9 cellular contexts compared by ENCODE assay signal in genomic region chr5:69416180-69416579, GRCh38. TPM values are rescaled to one million over a fixed set of nuclear protein-coding genes. Genes with fewer than 3 reads are reported as not detected.
DNase-seq lines count a peak whose midpoint lies in the region; ATAC-seq, FAIRE-seq and TF ChIP-seq lines count a peak whose summit lies in the region.
"Had no signal": no experiment of that assay in that cellular context is flagged by ENCODE, and none has a peak within 500 bp of the region (broad histone marks: within the 10 kb centered on the region; RNA-seq: fewer than 3 reads in every experiment).

No MANE protein-coding gene starts in this region.

- intact Hi-C loops in colonic mucosa (cut with DNase I) = loop anchor here (10.0 kb wide), 1 partner anchor 79 kb away; the partner anchor contains the start of gene OCLN
- intact Hi-C loops in pancreas (cut with DNase I) = loop anchor here in 1 of 3 donors (5.0 kb wide), 1 partner anchor 36 kb away; no protein-coding TSS in a partner anchor

- 18 to 21% methylated on average over 6 of the region's 6 CpGs for WGBS in pancreas, 2 donors

- TF ChIP-seq CTCF in colonic mucosa (IDR thresholded peaks at IDR 0.05) = no peak
- TF ChIP-seq CTCF in pancreas (IDR thresholded peaks at IDR 0.05) = no peak

- peak overlapping the region in 1 of 2 donors; percentile 93 for H3K9ac ChIP-seq in colonic mucosa (ENCODE audit: low read depth in 2 of 2, low read length in 2 of 2)

- peak in 2 of 4 donors; percentile 15 to 22 for ATAC-seq in pancreas
- ATAC-seq: activated CD4-positive, CD25-positive, alpha-beta regulatory T cell treated with anti-CD3 and anti-CD28 coated beads, Interleukin-2, amount 50 U/mL, for 24 hours had no signal

- H3K27me3 ChIP-seq in colonic mucosa (no peaks in the 10 kb centered on the region), pancreas (no peaks in the 10 kb centered on the region)

- H3K27ac ChIP-seq in colonic mucosa = no peak overlapping the region
- H3K27ac ChIP-seq in pancreas = peak overlapping the region in 3 of 4 donors; percentile 86 to 91 (median 90)

- H3K4me3 ChIP-seq in colonic mucosa = peak overlapping the region; percentile 70
- peak overlapping the region; percentile 38 to 66 (median 60) for H3K4me3 ChIP-seq in pancreas

- H3K9me3 ChIP-seq in colonic mucosa (no peaks in the 10 kb centered on the region), pancreas (no peaks in the 10 kb centered on the region)

- H3K36me3 ChIP-seq in colonic mucosa (no peaks in the 10 kb centered on the region), pancreas (peaks cover 0 to 14% (median 0%) of the 10 kb centered on the region in 3 donors)

- DNase-seq in NCI-H1417 (lab: John Stamatoyannopoulos, UW) (peak in 2 of 3 experiments; percentile 34 to 51), NCI-H1417 treated with DMSO at 0.1 percent for 48 hours (lab: John Stamatoyannopoulos, UW) (no peak), colonic mucosa (no peak), pancreas (no peak), dermis blood vessel endothelial cell (no peak), NOMO-1 treated with DMSO at 0.1 percent for 48 hours (lab: John Stamatoyannopoulos, UW; ENCODE audit: unreplicated experiment) (no peak)
- DNase-seq: NCI-H2029 treated with DMSO at 0.1 percent for 48 hours had no signal

- FAIRE-seq in pancreas (lab: Jason Lieb, UNC) = no peak
- FAIRE-seq: A204.1 had no signal

- H3K4me1 ChIP-seq in colonic mucosa (no peaks in the 10 kb centered on the region), pancreas (peaks cover 0 to 17% (median 4%) of the 10 kb centered on the region in 3 donors)

RNA-seq across cellular contexts. Expression of gene MARVELD2, which starts 1.3 kb away (rescaled TPM):
- total RNA-seq in colonic mucosa = 10 to 100 TPM; 51.0 to 51.2 TPM
- 10 to 100 TPM; 15.5 to 34.7 (median 21.0) TPM for total RNA-seq in pancreas
- polyA plus RNA-seq in pancreas = 1 to 10 TPM; 4.0 to 5.6 TPM
- 2.0 and 3.1 TPM in 2 replicates for total RNA-seq in dermis blood vessel endothelial cell

RNA-seq across cellular contexts. Expression of gene RAD17, which starts 46.6 kb away (rescaled TPM):
- total RNA-seq in colonic mucosa (10 to 100 TPM; 16.7 to 17.9 TPM), pancreas (10 to 100 TPM in 5 of 6 donors, 1 to 10 TPM in 1; 8.0 to 15.3 (median 11.3) TPM), dermis blood vessel endothelial cell (17.4 and 19.1 TPM in 2 replicates)
- polyA plus RNA-seq in pancreas = 10 to 100 TPM in 1 of 2 donors, 1 to 10 TPM in 1; 9.5 to 16.8 TPM

RNA-seq across cellular contexts. Expression of gene AK6, which starts 46.9 kb away (rescaled TPM):
- total RNA-seq in colonic mucosa = 10 to 100 TPM; 34.5 to 35.3 TPM
- 10 to 100 TPM in 4 of 6 donors, 1 to 10 TPM in 2; 8.4 to 16.3 (median 13.0) TPM for total RNA-seq in pancreas
- 10 to 100 TPM; 27.3 to 28.5 TPM for polyA plus RNA-seq in pancreas
- total RNA-seq in dermis blood vessel endothelial cell = 21.3 and 52.0 TPM in 2 replicates

RNA-seq across cellular contexts. Expression of gene TAF9, which starts 46.9 kb away (rescaled TPM):
- total RNA-seq in colonic mucosa (10 to 100 TPM; 53.7 to 60.2 TPM), pancreas (10 to 100 TPM; 15.6 to 28.9 (median 24.0) TPM), dermis blood vessel endothelial cell (56.7 and 94.0 TPM in 2 replicates)
- polyA plus RNA-seq in pancreas = 10 to 100 TPM; 25.2 to 34.8 TPM

Comparison
In these comparisons a context has a peak if more than half of its experiments do, and no peak if none do; other contexts are left out.
1. DNase-seq: peak in NCI-H1417 (2 of 3); none in NCI-H1417 treated with DMSO at 0.1 percent for 48 hours (single experiment), colonic mucosa (single experiment), pancreas (0 of 6), dermis blood vessel endothelial cell (single experiment) and NOMO-1 treated with DMSO at 0.1 percent for 48 hours (single experiment).